Comparison of ENCODE assay signal across 1 cellular context in the genomic region with DNA sequence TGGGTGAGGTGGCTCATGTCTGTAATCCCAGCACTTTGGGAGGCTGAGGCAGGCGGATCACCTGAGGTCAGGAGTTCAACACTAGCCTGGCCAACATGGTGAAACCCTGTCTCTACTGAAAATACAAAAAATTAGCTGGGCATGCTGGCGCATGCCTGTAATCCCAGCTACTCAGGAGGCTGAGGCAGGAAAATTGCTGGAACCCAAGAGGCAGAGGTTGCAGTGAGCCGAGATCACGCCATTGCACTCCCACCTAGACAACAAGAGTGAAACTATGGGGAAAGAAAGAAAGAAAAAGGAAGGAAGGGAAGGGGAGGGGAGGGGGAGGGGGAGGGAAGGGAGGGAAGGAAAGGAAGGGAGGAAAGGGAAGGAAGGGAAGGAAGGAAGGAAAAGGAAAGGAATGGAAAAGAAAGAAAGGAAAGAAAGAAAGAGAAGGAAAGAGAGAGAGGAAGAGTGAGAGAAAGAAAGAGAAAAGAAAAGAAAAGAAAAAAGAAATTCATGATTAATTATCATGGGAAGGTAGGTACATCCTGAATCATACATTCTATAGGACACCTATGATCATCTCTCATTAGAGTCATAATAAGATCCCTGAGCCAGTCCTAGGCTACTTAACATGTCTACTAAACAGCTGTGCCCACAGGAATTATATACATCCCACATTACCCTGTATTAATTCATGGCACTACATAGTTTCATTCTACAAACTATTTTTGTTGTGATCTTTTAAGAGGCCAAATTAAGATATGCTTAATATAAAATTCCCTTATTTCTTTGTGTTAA.
TF ChIP-seq lines count a peak whose summit lies in the region.

No MANE protein-coding gene starts in this region.

TF ChIP-seq in HepG2, 621 proteins besides CTCF, POLR2A, EP300 and RAD21:
- TF ChIP-seq HNRNPK (IDR thresholded peaks at IDR 0.05; ENCODE audit: low read depth, low read length, poor library complexity, severe bottlenecking) = peak; percentile 21
- no peak for TF ChIP-seq REXO4 (CRISPR knock-in tag; IDR thresholded peaks at IDR 0.05; ENCODE audit: borderline replicate concordance)
- TF ChIP-seq, protein P1, sequence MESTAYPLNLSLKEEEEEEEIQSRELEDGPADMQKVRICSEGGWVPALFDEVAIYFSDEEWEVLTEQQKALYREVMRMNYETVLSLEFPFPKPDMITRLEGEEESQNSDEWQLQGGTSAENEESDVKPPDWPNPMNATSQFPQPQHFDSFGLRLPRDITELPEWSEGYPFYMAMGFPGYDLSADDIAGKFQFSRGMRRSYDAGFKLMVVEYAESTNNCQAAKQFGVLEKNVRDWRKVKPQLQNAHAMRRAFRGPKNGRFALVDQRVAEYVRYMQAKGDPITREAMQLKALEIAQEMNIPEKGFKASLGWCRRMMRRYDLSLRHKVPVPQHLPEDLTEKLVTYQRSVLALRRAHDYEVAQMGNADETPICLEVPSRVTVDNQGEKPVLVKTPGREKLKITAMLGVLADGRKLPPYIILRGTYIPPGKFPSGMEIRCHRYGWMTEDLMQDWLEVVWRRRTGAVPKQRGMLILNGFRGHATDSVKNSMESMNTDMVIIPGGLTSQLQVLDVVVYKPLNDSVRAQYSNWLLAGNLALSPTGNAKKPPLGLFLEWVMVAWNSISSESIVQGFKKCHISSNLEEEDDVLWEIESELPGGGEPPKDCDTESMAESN (CRISPR knock-in tag; conservative IDR thresholded peaks at IDR 0.05) = no peak
- no peak for TF ChIP-seq ZNF230 (CRISPR knock-in tag; IDR thresholded peaks at IDR 0.05)
- TF ChIP-seq ZNF850 (CRISPR knock-in tag; conservative IDR thresholded peaks at IDR 0.05) = no peak
- TF ChIP-seq ZNF282 (IDR thresholded peaks at IDR 0.05; ENCODE audit: partially characterized antibody) = no peak
